21 cellular contexts compared by ENCODE assay signal in the genomic region with DNA sequence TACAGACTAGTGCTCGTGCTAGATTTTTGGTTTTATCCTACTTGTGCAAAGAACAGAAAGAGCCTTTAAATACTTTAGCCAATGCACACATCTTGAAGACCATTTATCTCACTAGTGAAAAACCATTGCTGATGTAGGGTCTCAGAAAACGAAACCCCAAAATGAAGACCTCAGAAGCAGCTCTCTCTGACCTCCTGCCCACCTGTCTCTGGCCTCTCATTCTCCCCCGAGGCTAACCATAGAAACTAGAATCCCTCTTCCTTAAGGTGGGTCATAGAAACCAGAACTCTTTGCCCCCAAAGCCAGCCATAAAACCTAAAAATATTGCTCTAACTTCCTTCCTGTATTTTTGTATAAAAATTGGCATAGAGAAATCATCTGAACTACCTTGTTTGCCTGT.
DNase-seq lines count a peak whose midpoint lies in the region; ATAC-seq and TF ChIP-seq lines count a peak whose summit lies in the region.
"Had no signal": no experiment of that assay in that cellular context is flagged by ENCODE, and none has a peak within 500 bp of the region (broad histone marks: within the 10 kb centered on the region; RNA-seq: fewer than 3 reads in every experiment).

No MANE protein-coding gene starts in this region.

- H3K27ac ChIP-seq in MM.1S (ENCODE audit: low read length) (no peak overlapping the region), ovary (no peak overlapping the region)
- H3K27ac ChIP-seq: C4-2B, HL-60, Peyer's patch had no signal

- H3K9me2 ChIP-seq in MM.1S (replicated peaks; ENCODE audit: insufficient read depth, low read length), result no peaks in the 10 kb centered on the region

- ATAC-seq in GM18909 (IDR thresholded peaks at IDR 0.05; ENCODE audit: poor library complexity, unreplicated experiment), result peak; percentile 59
- ATAC-seq in GM21723 (IDR thresholded peaks at IDR 0.05; ENCODE audit: unreplicated experiment), result peak; percentile 50
- ATAC-seq in HG03097 (IDR thresholded peaks at IDR 0.05; ENCODE audit: low FRiP score, unreplicated experiment), result no peak
- ATAC-seq: Right ventricle myocardium inferior, T-helper 17 cell had no signal

- H3K4me1 ChIP-seq in MM.1S (ENCODE audit: low read length), result peaks cover 13% of the 10 kb centered on the region
- no peaks in the 10 kb centered on the region for H3K4me1 ChIP-seq in ovary (ENCODE audit: insufficient read depth)
- H3K4me1 ChIP-seq: Peyer's patch had no signal

- H3K4me3 ChIP-seq in MM.1S (ENCODE audit: low read length) (no peak overlapping the region), ovary (no peak overlapping the region)
- H3K4me3 ChIP-seq: Peyer's patch had no signal

- H3K9me3 ChIP-seq in MM.1S (replicated peaks; ENCODE audit: insufficient read depth, low read length) (no peaks in the 10 kb centered on the region), ovary (no peaks in the 10 kb centered on the region)
- H3K9me3 ChIP-seq: Peyer's patch had no signal

- no peak for TF ChIP-seq POLR2A in ovary (IDR thresholded peaks at IDR 0.05)

- H3K27me3 ChIP-seq in MM.1S (replicated peaks; ENCODE audit: insufficient read depth, low read length), result no peaks in the 10 kb centered on the region
- H3K27me3 ChIP-seq in ovary, result no peaks in the 10 kb centered on the region
- H3K27me3 ChIP-seq: Peyer's patch had no signal

- H3K9ac ChIP-seq in MM.1S (ENCODE audit: low read length), result no peak overlapping the region

- peaks cover 5% of the 10 kb centered on the region for H3K9me3 Mint-ChIP-seq in type B pancreatic cell

- no peaks in the 10 kb centered on the region for H3F3A ChIP-seq in MM.1S (ENCODE audit: insufficient read depth, low read length)

- intact Hi-C loops in ovary (cut with DNase I), result no loop called here

- DNase-seq in MM.1S (no peak), type B pancreatic cell (ENCODE audit: extremely low spot score, unreplicated experiment) (no peak), ovary (no peak)
- DNase-seq in activated effector memory CD4-positive, alpha-beta T cell treated with Interleukin-2 at 50 U/mL for 16 hours, result no peak
- DNase-seq: ACHN; DMS79 treated with DMSO at 0.1 percent for 48 hours; Karpas-422; NCI-H1092; NCI-H2081; NCI-H2171 treated with DMSO at 0.1 percent for 48 hours; NCI-H446 treated with DMSO at 0.1 percent for 48 hours; NK-92 treated with Interleukin-12 subunit alpha and Interleukin-12 subunit beta, amount 100 ng/mL, for 24 hours; Peyer's patch; T-helper 17 cell had no signal

- H3K36me3 Mint-ChIP-seq in type B pancreatic cell, result no peaks in the 10 kb centered on the region

- TF ChIP-seq EP300 in ovary (IDR thresholded peaks at IDR 0.05), result no peak

- H3K4me3 Mint-ChIP-seq in type B pancreatic cell, result peak overlapping the region; percentile 4
- H3K4me3 Mint-ChIP-seq: IgD-negative memory B cell, T-helper 17 cell had no signal

- H2AFZ ChIP-seq in MM.1S (ENCODE audit: low read length), result no peak overlapping the region

- H3K27ac Mint-ChIP-seq in type B pancreatic cell, result peak overlapping the region; percentile 71
- H3K27ac Mint-ChIP-seq: IgD-negative memory B cell, T-helper 17 cell had no signal

- no peaks in the 10 kb centered on the region for H3K36me3 ChIP-seq in MM.1S (replicated peaks; ENCODE audit: insufficient read depth, low read length)
- no peaks in the 10 kb centered on the region for H3K36me3 ChIP-seq in ovary
- H3K36me3 ChIP-seq: Peyer's patch had no signal

- H3K27me3 Mint-ChIP-seq in type B pancreatic cell, result no peaks in the 10 kb centered on the region

- WGBS in ovary, 3 donors, result 45 to 63% (median 53%) methylated on average over 3 of the region's 3 CpGs

- H3K4me2 ChIP-seq in MM.1S (ENCODE audit: low read depth, low read length), result peak overlapping the region; percentile 15; the same call in 1 of the 2 replicates

- H3K4me1 Mint-ChIP-seq in type B pancreatic cell (ENCODE audit: unreplicated experiment), result peaks cover 10% of the 10 kb centered on the region
- H3K4me1 Mint-ChIP-seq: T-helper 17 cell had no signal

- H4K20me1 ChIP-seq in MM.1S (ENCODE audit: insufficient read depth, low read length), result no peaks in the 10 kb centered on the region

- TF ChIP-seq CTCF in MM.1S (IDR thresholded peaks at IDR 0.05; ENCODE audit: low read length), result no peak
- no peak for TF ChIP-seq CTCF in type B pancreatic cell (conservative IDR thresholded peaks at IDR 0.05)
- TF ChIP-seq CTCF in ovary (IDR thresholded peaks at IDR 0.05), result no peak

- H3K79me2 ChIP-seq in MM.1S (ENCODE audit: low read length), result no peaks in the 10 kb centered on the region
